In the genomic region with DNA sequence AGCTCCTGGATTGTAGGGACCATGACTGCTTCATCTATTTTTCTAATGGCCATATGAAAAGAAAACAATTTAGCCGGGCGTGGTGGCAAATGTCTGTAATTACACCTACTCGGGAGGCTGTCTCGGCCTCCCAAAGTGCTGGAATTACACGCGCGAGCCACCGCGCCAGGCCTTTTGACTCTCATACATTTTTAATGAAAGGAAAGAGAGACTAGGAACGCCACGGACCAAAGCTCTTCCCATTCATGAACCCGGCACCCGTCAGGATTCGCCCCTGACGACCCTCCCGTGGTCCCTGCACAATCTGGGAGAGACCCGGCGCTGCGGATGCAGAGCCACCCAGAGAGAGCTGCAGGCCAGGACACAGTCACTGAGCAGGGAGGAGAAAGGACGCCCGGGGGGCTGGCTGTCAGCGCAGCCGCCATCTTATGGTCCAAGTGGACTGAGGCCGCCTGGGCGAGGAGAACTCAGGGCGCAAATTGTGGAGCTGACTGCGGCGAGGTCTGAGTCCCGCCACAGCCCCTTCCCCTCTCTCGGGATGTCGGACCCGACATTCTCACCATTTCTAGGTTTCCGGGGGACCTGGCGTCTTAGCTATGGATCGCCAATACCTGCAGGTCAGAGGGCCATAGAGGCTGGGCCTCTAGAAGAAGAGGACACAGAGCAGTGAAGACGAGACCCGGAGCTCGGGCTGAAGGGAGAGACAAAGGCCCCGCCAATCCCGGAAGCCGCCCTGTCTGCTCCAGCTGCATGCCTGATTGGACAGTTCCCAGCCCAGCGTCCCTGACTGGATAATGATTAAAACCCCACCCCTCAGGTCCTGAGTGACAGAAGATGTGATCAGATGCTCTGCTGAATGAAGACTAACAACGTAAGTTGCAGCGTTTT, we compare ENCODE assay signal across 8 cellular contexts. TPM values are rescaled to one million over a fixed set of nuclear protein-coding genes. Genes with fewer than 3 reads are reported as not detected.
DNase-seq lines count a peak whose midpoint lies in the region; ATAC-seq, FAIRE-seq and TF ChIP-seq lines count a peak whose summit lies in the region.

Gene ZNF681 (minus strand): TSS at position 705 of the 888 bp plus-strand sequence. CDS start 142 bp downstream, at position 563.

- in situ Hi-C loops in HepG2 (cut with HindIII; ENCODE audit: extremely low pct_ligation_motif_present, low pct_unique_long_range_greater_than_20kb): no loop called here

- intact Hi-C loops in HepG2 (cut with micrococcal nuclease; ENCODE audit: unreplicated experiment): no loop called here
- intact Hi-C loops in activated CD4-positive, alpha-beta memory T cell treated with anti-CD3 and anti-CD28 coated beads for 36 hours (cut with micrococcal nuclease): loop anchor here (1.0 to 10.0 kb wide), 8 partner anchors 14 to 506 kb away; partner anchors contain the start of genes ZNF675, ZNF724, ZNF726 and ZNF91

- CTCF ChIA-PET in HepG2 (lab: Yijun Ruan, JAX; ENCODE audit: low intra/inter-chr PET ratio, low total read pairs): no interaction called here
- CTCF ChIA-PET in activated CD4-positive, alpha-beta memory T cell treated with anti-CD3 and anti-CD28 coated beads for 36 hours (lab: Charles Lee): interaction anchor here (0.9 to 1.5 kb wide), 5 partner anchors 59 to 85 kb away, joined by 4 to 5 read pairs (median 4); partner anchors contain the start of gene ZNF675

- H3K9ac ChIP-seq in liver (ENCODE audit: low read depth in 1 of 2, low read length in 2 of 2): peak within 1 kb of the TSS; percentile 39 to 47
- H3K9ac ChIP-seq in HepG2 (ENCODE audit: insufficient read depth, low read depth, low read length): no peak within 1 kb of the TSS

- TF ChIP-seq CTCF in liver (IDR thresholded peaks at IDR 0.05; ENCODE audit: low read depth, low read length, missing input control) (no peak), HepG2 (CRISPR knock-in tag; IDR thresholded peaks at IDR 0.05) (no peak)

- no peak within 1 kb of the TSS for H3K4me2 ChIP-seq in HepG2 (ENCODE audit: low read depth, low read length)

- H2AFZ ChIP-seq in HepG2 (ENCODE audit: low read length): no peak within 1 kb of the TSS

- peaks cover 14% of the 10 kb centered on the region for H3K4me1 Mint-ChIP-seq in activated CD4-positive, alpha-beta memory T cell treated with anti-CD3 and anti-CD28 coated beads for 36 hours (ENCODE audit: low read depth)
- peaks cover 8% of the 10 kb centered on the region for H3K4me1 Mint-ChIP-seq in memory B cell

- no peaks in the 10 kb centered on the region for H3K79me2 ChIP-seq in HepG2 (ENCODE audit: insufficient read depth, low read length)

- WGBS in liver: 2% methylated on average over 44 of the region's 44 CpGs
- WGBS in HepG2 (ENCODE audit: low lambda C conversion rate): 40% methylated on average over 33 of the region's 44 CpGs

- TF ChIP-seq EP300 in HepG2 (IDR thresholded peaks at IDR 0.05; ENCODE audit: low read depth in 2 of 2, low read length in 2 of 2): no peak
- no peak for TF ChIP-seq EP300 in HepG2 (CRISPR knock-in tag; IDR thresholded peaks at IDR 0.05; ENCODE audit: borderline replicate concordance)

- H3K27ac Mint-ChIP-seq in activated CD4-positive, alpha-beta memory T cell treated with anti-CD3 and anti-CD28 coated beads for 36 hours: peak within 1 kb of the TSS; percentile 93
- peak within 1 kb of the TSS; percentile 88 for H3K27ac Mint-ChIP-seq in memory B cell

- H3K9me3 ChIP-seq in liver (ENCODE audit: control insufficient read depth in 4 of 4, low read length in 3 of 4) (peaks cover 2 to 15% (median 5%) of the 10 kb centered on the region in 4 donors), HepG2 (ENCODE audit: low read length) (peaks cover 63% of the 10 kb centered on the region)

- BruUV-seq in HepG2 (replicated peaks; lab: Mats Ljungman, UMichigan): no TSS peak

- H4K20me1 ChIP-seq in HepG2 (ENCODE audit: insufficient read depth, low read length): no peaks in the 10 kb centered on the region

- H3K27me3 ChIP-seq in liver (ENCODE audit: control insufficient read depth in 4 of 4, insufficient read depth in 4 of 4, low read length in 3 of 4): no peaks in the 10 kb centered on the region
- no peaks in the 10 kb centered on the region for H3K27me3 ChIP-seq in HepG2 (ENCODE audit: control insufficient read depth in 1 of 2, insufficient read depth in 2 of 2, low read length in 2 of 2)

- DNase-seq in HepG2 (ENCODE audit: low spot score) (no peak), NCI-H2196 treated with DMSO at 0.1 percent for 48 hours (lab: John Stamatoyannopoulos, UW; ENCODE audit: unreplicated experiment) (peak; percentile 75), memory B cell (ENCODE audit: low spot score in 2 of 2) (peak; percentile 68 to 81)
- peak; percentile 94 for DNase-seq in activated CD4-positive, alpha-beta memory T cell treated with anti-CD3 and anti-CD28 coated beads for 36 hours
- peak; percentile 79 for DNase-seq in effector CD8-positive, alpha-beta T cell (lab: John Stamatoyannopoulos, UW)
- DNase-seq in stimulated activated CD4-positive, alpha-beta T cell treated with anti-CD3 and anti-CD28 coated beads, TNF-alpha, amount 100 ng/mL, for 48 hours (ENCODE audit: low read depth in 3 of 3): peak; percentile 71 to 83 (median 75)

- peaks cover 17% of the 10 kb centered on the region for H3K36me3 Mint-ChIP-seq in activated CD4-positive, alpha-beta memory T cell treated with anti-CD3 and anti-CD28 coated beads for 36 hours
- peaks cover 10% of the 10 kb centered on the region for H3K36me3 Mint-ChIP-seq in memory B cell

- POLR2A ChIA-PET in HepG2 (lab: Yijun Ruan, JAX): no interaction called here
- POLR2A ChIA-PET in activated CD4-positive, alpha-beta memory T cell treated with anti-CD3 and anti-CD28 coated beads for 36 hours (lab: Charles Lee): interaction anchor here (0.6 to 2.2 kb wide), 5 partner anchors 72 to 485 kb away, joined by 3 to 15 read pairs (median 6); partner anchors contain the start of genes ZNF675, ZNF726 and ZNF91

- H3K4me1 ChIP-seq in liver (ENCODE audit: control insufficient read depth in 4 of 4, insufficient read depth in 4 of 4, low read length in 3 of 4) (peaks cover 0 to 4% (median 0%) of the 10 kb centered on the region in 4 donors), HepG2 (ENCODE audit: insufficient read depth, low read length) (no peaks in the 10 kb centered on the region)

- peak within 1 kb of the TSS; percentile 95 for H3K4me3 Mint-ChIP-seq in activated CD4-positive, alpha-beta memory T cell treated with anti-CD3 and anti-CD28 coated beads for 36 hours
- H3K4me3 Mint-ChIP-seq in memory B cell: peak within 1 kb of the TSS; percentile 96

- H3K9me3 Mint-ChIP-seq in activated CD4-positive, alpha-beta memory T cell treated with anti-CD3 and anti-CD28 coated beads for 36 hours: peaks cover 5% of the 10 kb centered on the region
- H3K9me3 Mint-ChIP-seq in memory B cell: peaks cover 7% of the 10 kb centered on the region

- TF ChIP-seq RAD21 in liver (IDR thresholded peaks at IDR 0.05): no peak
- TF ChIP-seq RAD21 in HepG2 (CRISPR knock-in tag; IDR thresholded peaks at IDR 0.05): no peak

- H3K4me3 ChIP-seq in liver (ENCODE audit: low read depth in 1 of 3, low read length in 3 of 3) (peak within 1 kb of the TSS; percentile 26 to 54 (median 49)), HepG2 (replicated peaks in 1 of 3; ENCODE audit: insufficient read depth in 1 of 3, low read depth in 2 of 3, low read length in 3 of 3) (no peak within 1 kb of the TSS)

- no peak for TF ChIP-seq POLR2A in HepG2 (IDR thresholded peaks at IDR 0.05; ENCODE audit: insufficient read depth in 1 of 2, low read depth in 2 of 2, low read length in 2 of 2)

- ATAC-seq in HepG2 (no peak), HG02981 (IDR thresholded peaks at IDR 0.05; ENCODE audit: unreplicated experiment) (peak; percentile 77), memory B cell (ENCODE audit: low read depth) (peak; percentile 84)

- no peak for FAIRE-seq in HepG2 (lab: Jason Lieb, UNC)

- H3K36me3 ChIP-seq in liver (ENCODE audit: control insufficient read depth in 4 of 4, insufficient read depth in 3 of 4, low read depth in 1 of 4, low read length in 3 of 4): peaks cover 0 to 1% (median 0%) of the 10 kb centered on the region in 4 donors
- H3K36me3 ChIP-seq in HepG2 (replicated peaks in 1 of 2; ENCODE audit: control insufficient read depth in 1 of 2, insufficient read depth in 2 of 2, low read length in 2 of 2): no peaks in the 10 kb centered on the region

- H3K27ac ChIP-seq in liver (ENCODE audit: low read depth in 1 of 2, low read length in 2 of 2): peak within 1 kb of the TSS in 1 of 2 donors; percentile 41
- H3K27ac ChIP-seq in HepG2 (ENCODE audit: extremely low read length, insufficient read depth, low read length): no peak within 1 kb of the TSS

- no peaks in the 10 kb centered on the region for H3K27me3 Mint-ChIP-seq in activated CD4-positive, alpha-beta memory T cell treated with anti-CD3 and anti-CD28 coated beads for 36 hours
- H3K27me3 Mint-ChIP-seq in memory B cell: no peaks in the 10 kb centered on the region

TF ChIP-seq in liver, 16 proteins besides CTCF, POLR2A, EP300 and RAD21 (continues in another document):
- peak; percentile 17 for TF ChIP-seq TAF1 (conservative IDR thresholded peaks at IDR 0.05)

TF ChIP-seq in HepG2, 621 proteins besides CTCF, POLR2A, EP300 and RAD21 (continues in another document):
- no peak for TF ChIP-seq RNF2 (conservative IDR thresholded peaks at IDR 0.05; ENCODE audit: low read depth)

RNA-seq across cellular contexts. Expression of gene ZNF681, which starts in this region (rescaled TPM):
- total RNA-seq in liver (1 to 10 TPM in 1 of 2 donors, under 1 TPM in 1; 0.25 to 2.8 TPM), HepG2 (2016; rRNA removed; fragmentation: Illumina TruSeq; extraction: Trizol) (not detected in 2 replicates)
- polyA plus RNA-seq in liver (under 1 TPM; 0.06 to 0.29 TPM), HepG2 (2011; rRNA removed) (not detected in 2 replicates)
- not detected in 2 replicates for total RNA-seq in HepG2 (2016; cell fraction: cytosol; rRNA removed; fragmentation: Illumina TruSeq; extraction: Trizol; ENCODE audit: low read depth)
- total RNA-seq in HepG2 (2016; cell fraction: insoluble cytoplasmic fraction; rRNA removed; fragmentation: Illumina TruSeq; extraction: Trizol): not detected in 2 replicates
- not detected in 2 replicates for total RNA-seq in HepG2 (2016; cell fraction: membrane; rRNA removed; fragmentation: Illumina TruSeq; extraction: Trizol)
- not detected in 2 replicates for total RNA-seq in HepG2 (2016; cell fraction: nucleus; rRNA removed; fragmentation: Illumina TruSeq; extraction: Trizol)
- not detected in 2 replicates for polyA plus RNA-seq in HepG2 (2011; cell fraction: cytosol; rRNA removed)
- not detected in 2 replicates for polyA plus RNA-seq in HepG2 (2011; cell fraction: nucleus; rRNA removed)
- polyA plus RNA-seq in HepG2 (2012): not detected in 2 replicates
- not detected in 2 replicates for polyA plus RNA-seq in HepG2 (2016; cell fraction: cytosol; fragmentation: Illumina TruSeq; extraction: Trizol; ENCODE audit: low read depth)
- polyA plus RNA-seq in HepG2 (2016; cell fraction: insoluble cytoplasmic fraction; fragmentation: Illumina TruSeq; extraction: Trizol; ENCODE audit: low read depth): not detected in 2 replicates
- polyA plus RNA-seq in HepG2 (2016; cell fraction: membrane; fragmentation: Illumina TruSeq; extraction: Trizol; ENCODE audit: low read depth): not detected in 2 replicates
- not detected in 2 replicates for polyA plus RNA-seq in HepG2 (2016; cell fraction: nucleus; fragmentation: Illumina TruSeq; extraction: Trizol; ENCODE audit: insufficient read depth, low read depth)
- not detected in 2 replicates for polyA minus RNA-seq in HepG2 (2011; rRNA and poly(A)+ RNA removed; ENCODE audit: low replicate concordance)
- not detected in 2 replicates for polyA minus RNA-seq in HepG2 (2011; cell fraction: cytosol; rRNA and poly(A)+ RNA removed)
- polyA minus RNA-seq in HepG2 (2011; cell fraction: nucleus; rRNA and poly(A)+ RNA removed): not detected in 2 replicates
- total RNA-seq in activated CD4-positive, alpha-beta memory T cell treated with anti-CD3 and anti-CD28 coated beads for 36 hours: 1 to 10 TPM; 3.9 TPM

Comparison
In these comparisons a context has a peak if more than half of its experiments do, and no peak if none do; other contexts are left out.
1. H3K4me3 ChIP-seq: peak in liver (3 of 3); none in HepG2 (0 of 3).